ENCODE assay signal across 8 cellular contexts in the genomic region with DNA sequence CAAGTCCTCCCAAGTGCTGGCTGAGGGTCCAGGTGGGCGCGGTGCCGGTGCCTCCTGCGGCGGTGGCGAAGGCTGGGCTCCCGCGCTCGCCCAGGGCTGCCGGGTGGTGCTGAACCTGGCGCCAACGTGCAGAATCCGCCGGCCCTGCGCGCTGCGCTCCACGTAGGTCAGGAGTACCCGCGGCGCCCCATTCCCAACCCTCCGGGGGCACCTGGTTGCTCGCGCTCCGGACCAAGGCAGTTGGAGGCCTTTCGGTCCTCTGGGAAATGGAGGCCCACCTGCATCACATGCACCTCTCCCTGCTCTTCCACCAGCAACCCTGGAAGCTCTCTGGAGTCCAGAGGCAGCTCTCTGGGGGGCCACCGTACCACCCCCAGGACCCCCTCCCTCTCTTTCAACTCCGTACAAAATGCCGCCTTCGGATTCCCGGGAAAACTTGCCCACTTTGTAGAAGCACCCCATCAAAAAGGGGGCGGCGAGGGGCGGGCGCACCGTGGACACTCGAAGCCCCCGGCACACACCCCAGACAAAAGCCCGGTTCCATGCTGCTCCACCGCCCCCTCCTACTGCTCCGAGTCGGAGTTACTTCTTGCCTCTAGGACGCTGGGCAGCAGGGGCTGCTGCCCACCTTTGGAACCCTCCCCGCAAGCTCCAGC.
A peak's percentile ranks its signal among the peaks of the same experiment; 100 is the strongest.
DNase-seq lines count a peak whose midpoint lies in the region; ATAC-seq and TF ChIP-seq lines count a peak whose summit lies in the region.

No MANE protein-coding gene starts in this region.

- H3K27ac Mint-ChIP-seq in stimulated activated naive B cell treated with anti-CD40 and anti-IgM and Interleukin-4, amounts not matched to agents 10 μg/mL and 1 μg/mL and 100 μg/mL, for 72 hours, result peak overlapping the region; percentile 72

- H3K4me3 ChIP-seq in LNCaP clone FGC (ENCODE audit: low read depth, low read length) (peak overlapping the region; percentile 72), astrocyte of the cerebellum (ENCODE audit: low read depth, low read length) (peak overlapping the region; percentile 62), iPS-18c (ENCODE audit: insufficient read depth, low read depth, low read length) (peak overlapping the region; percentile 85)

- TF ChIP-seq CTCF in LNCaP clone FGC (IDR thresholded peaks at IDR 0.05; ENCODE audit: control insufficient read depth, extremely low read depth, insufficient read depth) (no peak), astrocyte of the cerebellum (IDR thresholded peaks at IDR 0.05; ENCODE audit: low read depth, low read length, missing control alignments) (no peak)

- ATAC-seq in stimulated activated naive B cell treated with anti-CD40 and anti-IgM and Interleukin-4, amounts not matched to agents 10 μg/mL and 1 μg/mL and 100 μg/mL, for 72 hours (replicated peaks), result peak; percentile 33 to 53
- ATAC-seq in HG03196 (IDR thresholded peaks at IDR 0.05; ENCODE audit: unreplicated experiment) (no peak), GM18870 (IDR thresholded peaks at IDR 0.05; ENCODE audit: unreplicated experiment) (no peak)

- peaks cover 0 to 18% of the 10 kb centered on the region in 2 donors for H3K4me1 Mint-ChIP-seq in stimulated activated naive B cell treated with anti-CD40 and anti-IgM and Interleukin-4, amounts not matched to agents 10 μg/mL and 1 μg/mL and 100 μg/mL, for 72 hours

- H3K9me3 Mint-ChIP-seq in stimulated activated naive B cell treated with anti-CD40 and anti-IgM and Interleukin-4, amounts not matched to agents 10 μg/mL and 1 μg/mL and 100 μg/mL, for 72 hours, result peaks cover 0 to 3% of the 10 kb centered on the region in 2 donors

- peaks cover 4 to 9% of the 10 kb centered on the region in 2 donors for H3K36me3 Mint-ChIP-seq in stimulated activated naive B cell treated with anti-CD40 and anti-IgM and Interleukin-4, amounts not matched to agents 10 μg/mL and 1 μg/mL and 100 μg/mL, for 72 hours

- H3K9me3 ChIP-seq in iPS-18c (ENCODE audit: control insufficient read depth, insufficient read depth, low read length), result peaks cover 2% of the 10 kb centered on the region

- DNase-seq in stimulated activated CD4-positive, alpha-beta T cell treated with anti-CD3 and anti-CD28 coated beads, Interleukin-12 subunit alpha, Interleukin-12 subunit beta, amount 100 ng/mL, for 4 hours, result peak; percentile 1
- DNase-seq in stimulated activated CD4-positive, alpha-beta T cell treated with anti-CD3 and anti-CD28 coated beads, Interleukin-1b, Interleukin-23, amount 100 ng/mL, for 48 hours, result no peak
- DNase-seq in LNCaP clone FGC (ENCODE audit: low read depth) (no peak), astrocyte of the cerebellum (ENCODE audit: low read depth) (no peak)
- DNase-seq in stimulated activated naive B cell treated with anti-CD40 and anti-IgM and Interleukin-4, amounts not matched to agents 10 μg/mL and 1 μg/mL and 100 μg/mL, for 72 hours, result no peak

- in situ Hi-C loops in astrocyte of the cerebellum (cut with HindIII; ENCODE audit: low sequenced_read_pairs), result no loop called here

- H3K4me3 Mint-ChIP-seq in stimulated activated naive B cell treated with anti-CD40 and anti-IgM and Interleukin-4, amounts not matched to agents 10 μg/mL and 1 μg/mL and 100 μg/mL, for 72 hours, result peak overlapping the region; percentile 82 to 88

- peaks cover 25 to 32% of the 10 kb centered on the region in 2 donors for H3K27me3 Mint-ChIP-seq in stimulated activated naive B cell treated with anti-CD40 and anti-IgM and Interleukin-4, amounts not matched to agents 10 μg/mL and 1 μg/mL and 100 μg/mL, for 72 hours

Comparison
In these comparisons a context has a peak if more than half of its experiments do, and no peak if none do; other contexts are left out.
1. ATAC-seq: peak in stimulated activated naive B cell treated with anti-CD40 and anti-IgM and Interleukin-4, amounts not matched to agents 10 μg/mL and 1 μg/mL and 100 μg/mL, for 72 hours (2 of 2); none in HG03196 (single experiment) and GM18870 (single experiment).
2. Peak in every context shown above with its lines, with median percentiles within 50 percentile points of each other: H3K4me3 ChIP-seq.